ENCODE assay signal across 23 cellular contexts in genomic region chr20:3461911-3462677, GRCh38. TPM values are rescaled to one million over a fixed set of nuclear protein-coding genes. Genes with fewer than 3 reads are reported as not detected.
DNase-seq lines count a peak whose midpoint lies in the region; ATAC-seq and FAIRE-seq lines count a peak whose summit lies in the region.
"Had no signal": no experiment of that assay in that cellular context is flagged by ENCODE, and none has a peak within 500 bp of the region (broad histone marks: within the 10 kb centered on the region; RNA-seq: fewer than 3 reads in every experiment).

No MANE protein-coding gene starts in this region.

- H3K36me3 ChIP-seq in SJCRH30 (no peaks in the 10 kb centered on the region), small intestine (ENCODE audit: control insufficient read depth in 2 of 2, insufficient read depth in 2 of 2, low read length in 2 of 2) (no peaks in the 10 kb centered on the region)
- H3K36me3 ChIP-seq: cardiac muscle cell had no signal

- H3K9me3 ChIP-seq in SJCRH30 (replicated peaks) = no peaks in the 10 kb centered on the region
- no peaks in the 10 kb centered on the region for H3K9me3 ChIP-seq in small intestine (ENCODE audit: control insufficient read depth, low read depth)
- H3K9me3 ChIP-seq: testis had no signal

- H3K4me3 ChIP-seq in SJCRH30 = no peak overlapping the region
- H3K4me3 ChIP-seq in small intestine (ENCODE audit: low read depth in 1 of 2, low read length in 2 of 2) = no peak overlapping the region
- H3K4me3 ChIP-seq: cardiac muscle cell, testis had no signal

- H3K27me3 ChIP-seq in SJCRH30 (no peaks in the 10 kb centered on the region), small intestine (ENCODE audit: control insufficient read depth in 2 of 2, insufficient read depth in 2 of 2, low read length in 2 of 2) (no peaks in the 10 kb centered on the region)
- H3K27me3 ChIP-seq: testis had no signal

- peak; percentile 25 for DNase-seq in HT1080 (ENCODE audit: low read depth)
- DNase-seq in SJCRH30 = peak; percentile 39 to 62
- DNase-seq in kidney tubule cell (ENCODE audit: low spot score) = peak; percentile 56
- peak; percentile 33 for DNase-seq in small intestine
- no peak for DNase-seq in Right ventricle myocardium inferior (ENCODE audit: missing footprints)
- DNase-seq: activated CD4-positive, alpha-beta T cell treated with anti-CD3 and anti-CD28 coated beads for 36 hours; activated naive CD4-positive, alpha-beta T cell; activated T-cell treated with anti-CD3 and anti-CD28 coated beads, Interleukin-2, amount 50 U/mL, for 4 hours; amniotic stem cell; cortex of kidney; GDM1; NCI-H187; NCI-H526; occipital lobe; stimulated activated CD4-positive, alpha-beta T cell treated with anti-CD3 and anti-CD28 coated beads, Interleukin-4, amount 100 ng/mL, for 1 hour; T-helper 17 cell; testis had no signal

- peak overlapping the region; percentile 96 for H3K27ac ChIP-seq in SJCRH30
- no peak overlapping the region for H3K27ac ChIP-seq in small intestine (ENCODE audit: low read depth in 1 of 2, low read length in 1 of 2)
- H3K27ac ChIP-seq: cardiac muscle cell, testis had no signal

- ATAC-seq in Right ventricle myocardium inferior (no peak), GM19023 (IDR thresholded peaks at IDR 0.05; ENCODE audit: unreplicated experiment) (no peak), GM18519 (IDR thresholded peaks at IDR 0.05; ENCODE audit: low FRiP score, unreplicated experiment) (no peak)
- ATAC-seq: activated CD4-positive, alpha-beta T cell treated with anti-CD3 and anti-CD28 coated beads for 36 hours; activated T-cell treated with anti-CD3 and anti-CD28 coated beads, Interleukin-2, amount 50 U/mL, for 4 hours; stimulated activated memory B cell treated with anti-CD40 and anti-IgM and Interleukin-4, amounts not matched to agents 10 μg/mL and 1 μg/mL and 100 μg/mL, for 72 hours; T-helper 17 cell had no signal

- H3K4me1 ChIP-seq in SJCRH30 = peaks cover 29% of the 10 kb centered on the region
- H3K4me1 ChIP-seq in small intestine (ENCODE audit: control insufficient read depth in 2 of 2, insufficient read depth in 1 of 2, low read depth in 1 of 2, low read length in 1 of 2) = peaks cover 0 to 8% of the 10 kb centered on the region in 2 donors
- H3K4me1 ChIP-seq: testis had no signal

- intact Hi-C loops in Right ventricle myocardium inferior (cut with DNase I) = no loop called here

- FAIRE-seq in small intestine (lab: Jason Lieb, UNC) = no peak
- FAIRE-seq: endometrium, RCC 7860 had no signal

- 80 to 89% (median 87%) methylated on average over 11 of the region's 11 CpGs for WGBS in small intestine, 3 donors

RNA-seq across cellular contexts. Expression of gene ATRN, which starts 8.7 kb away (rescaled TPM):
- 14.5 and 20.7 TPM in 2 replicates for total RNA-seq in HT1080 (2014; rRNA removed; shearing (Covaris generic))
- 17.3 and 19.6 TPM in 2 replicates for polyA plus RNA-seq in HT1080 (2015; cell fraction: cytosol; rRNA removed)
- 51.5 and 54.8 TPM in 2 replicates for polyA plus RNA-seq in HT1080 (2015; cell fraction: nucleus; rRNA removed)
- 27.0 and 27.9 TPM in 2 replicates for total RNA-seq in SJCRH30 (2014; rRNA removed; shearing (Covaris generic))
- polyA plus RNA-seq in small intestine = 10 to 100 TPM; 11.4 to 24.8 (median 13.8) TPM
- total RNA-seq in Right ventricle myocardium inferior = 32.5 TPM

RNA-seq across cellular contexts. Expression of gene DNAAF9, which starts 54.6 kb away (rescaled TPM):
- 1.8 and 3.0 TPM in 2 replicates for total RNA-seq in HT1080 (2014; rRNA removed; shearing (Covaris generic))
- 2.0 TPM in 2 replicates for polyA plus RNA-seq in HT1080 (2015; cell fraction: cytosol; rRNA removed)
- polyA plus RNA-seq in HT1080 (2015; cell fraction: nucleus; rRNA removed) = 5.5 and 6.5 TPM in 2 replicates
- total RNA-seq in SJCRH30 (2014; rRNA removed; shearing (Covaris generic)) = 10.7 and 11.0 TPM in 2 replicates
- polyA plus RNA-seq in small intestine = 1 to 10 TPM; 1.4 to 5.1 (median 2.0) TPM
- 22.1 TPM for total RNA-seq in Right ventricle myocardium inferior
